ENCODE assay signal across 24 cellular contexts in genomic region chr5:131630963-131631350, GRCh38. TPM values are rescaled to one million over a fixed set of nuclear protein-coding genes. Genes with fewer than 3 reads are reported as not detected.
DNase-seq lines count a peak whose midpoint lies in the region; ATAC-seq, FAIRE-seq and TF ChIP-seq lines count a peak whose summit lies in the region.
"Had no signal": no experiment of that assay in that cellular context is flagged by ENCODE, and none has a peak within 500 bp of the region (broad histone marks: within the 10 kb centered on the region; RNA-seq: fewer than 3 reads in every experiment).

No MANE protein-coding gene starts in this region.

- no peaks in the 10 kb centered on the region for H3K9me2 ChIP-seq in OCI-LY1 (ENCODE audit: low read depth, low read length)

- ATAC-seq in GM19455 (IDR thresholded peaks at IDR 0.05; ENCODE audit: unreplicated experiment) (no peak), GM19452 (IDR thresholded peaks at IDR 0.05; ENCODE audit: unreplicated experiment) (no peak)
- ATAC-seq: activated naive CD4-positive, alpha-beta T cell treated with anti-CD3 and anti-CD28 coated beads, Interleukin-2, amount 50 U/mL, for 72 hours; activated T-helper 17 cell treated with anti-CD3 and anti-CD28 coated beads, Interleukin-2, amount 50 U/mL, for 72 hours; stimulated activated naive CD8-positive, alpha-beta T cell treated with anti-CD3 and anti-CD28 coated beads, Interleukin-15, Interleukin-2, amounts not matched to agents 100 U/mL and 50 U/mL, for 24 hours had no signal

- H3K36me3 ChIP-seq in OCI-LY1 (ENCODE audit: insufficient read depth, low read length) (peaks cover 28% of the 10 kb centered on the region), bronchial epithelial cell (ENCODE audit: control insufficient read depth, insufficient read depth, low read length) (no peaks in the 10 kb centered on the region), neutrophil (no peaks in the 10 kb centered on the region), mesenchymal stem cell (ENCODE audit: control insufficient read depth in 1 of 2, insufficient read depth in 2 of 2, low read depth in 1 of 2, low read length in 2 of 2) (no peaks in the 10 kb centered on the region)
- H3K36me3 ChIP-seq: thyroid gland had no signal

- H4K8ac ChIP-seq in mesenchymal stem cell (ENCODE audit: low read length): no peak overlapping the region

- no peak overlapping the region for H2AK5ac ChIP-seq in mesenchymal stem cell (ENCODE audit: low read length, severe bottlenecking)

- H3K4me2 ChIP-seq in OCI-LY1 (ENCODE audit: low read length) (peak overlapping the region; percentile 81), mesenchymal stem cell (ENCODE audit: low read length, poor library complexity, severe bottlenecking) (no peak overlapping the region)

- H2AFZ ChIP-seq in OCI-LY1 (ENCODE audit: low read length) (no peak overlapping the region), mesenchymal stem cell (ENCODE audit: low read depth, low read length) (no peak overlapping the region)

- peaks cover 0 to 4% (median 3%) of the 10 kb centered on the region in 3 donors for H3K36me3 Mint-ChIP-seq in immature natural killer cell

- H3K9ac ChIP-seq in OCI-LY1 (ENCODE audit: low read length) (peak overlapping the region; percentile 30; the same call in 1 of the 2 replicates), mesenchymal stem cell (ENCODE audit: low read length) (no peak overlapping the region)

- no peak overlapping the region for H4K91ac ChIP-seq in mesenchymal stem cell (ENCODE audit: low read length)

- H3K27ac ChIP-seq in OCI-LY1 (ENCODE audit: low read depth, low read length, poor library complexity, severe bottlenecking): peak overlapping the region; percentile 29
- peak overlapping the region; percentile 100 for H3K27ac ChIP-seq in neutrophil
- no peak overlapping the region for H3K27ac ChIP-seq in mesenchymal stem cell (ENCODE audit: low read length, poor library complexity, severe bottlenecking)
- H3K27ac ChIP-seq: SK-N-MC, thyroid gland had no signal

- peaks cover 2% of the 10 kb centered on the region; the same call in 1 of the 2 replicates for H4K20me1 ChIP-seq in OCI-LY1 (ENCODE audit: insufficient read depth, low read length)

- H2BK15ac ChIP-seq in mesenchymal stem cell (ENCODE audit: low read depth, poor library complexity, severe bottlenecking): no peak overlapping the region

- no peak overlapping the region for H3K23ac ChIP-seq in mesenchymal stem cell (ENCODE audit: low read length in 2 of 2)

- TF ChIP-seq CTCF in OCI-LY1 (IDR thresholded peaks at IDR 0.05; ENCODE audit: low read length) (no peak), bronchial epithelial cell (IDR thresholded peaks at IDR 0.05; ENCODE audit: insufficient read depth, low read length, severe bottlenecking) (no peak), neutrophil (IDR thresholded peaks at IDR 0.05) (no peak)

- no peak for FAIRE-seq in bronchial epithelial cell (lab: Jason Lieb, UNC)

- H3K27me3 Mint-ChIP-seq in immature natural killer cell (ENCODE audit: low read depth in 3 of 3): peaks cover 13 to 15% (median 15%) of the 10 kb centered on the region in 3 donors
- H3K27me3 Mint-ChIP-seq: activated T-helper 17 cell treated with anti-CD3 and anti-CD28 coated beads, Interleukin-2, amount 50 U/mL, for 72 hours had no signal

- no peak overlapping the region for H2BK12ac ChIP-seq in mesenchymal stem cell (ENCODE audit: low read length in 2 of 2)

- H3K9me3 Mint-ChIP-seq in immature natural killer cell: no peaks in the 10 kb centered on the region
- H3K9me3 Mint-ChIP-seq: activated naive CD4-positive, alpha-beta T cell treated with anti-CD3 and anti-CD28 coated beads, Interleukin-2, amount 50 U/mL, for 72 hours; activated T-helper 17 cell treated with anti-CD3 and anti-CD28 coated beads, Interleukin-2, amount 50 U/mL, for 72 hours; H9 had no signal

- peaks cover 6% of the 10 kb centered on the region for H3K79me1 ChIP-seq in mesenchymal stem cell (replicated peaks; ENCODE audit: low read length, poor library complexity, severe bottlenecking)

- peaks cover 87% of the 10 kb centered on the region for H3K79me2 ChIP-seq in OCI-LY1 (ENCODE audit: insufficient read depth, low read length)

- 76% methylated on average over 4 of the region's 4 CpGs for WGBS in mesenchymal stem cell

- no peaks in the 10 kb centered on the region for H3K9me3 ChIP-seq in OCI-LY1 (ENCODE audit: low read length)
- H3K9me3 ChIP-seq in neutrophil: no peaks in the 10 kb centered on the region
- no peaks in the 10 kb centered on the region for H3K9me3 ChIP-seq in mesenchymal stem cell (ENCODE audit: control insufficient read depth, low read length)
- H3K9me3 ChIP-seq: spleen, thyroid gland had no signal

- H3F3A ChIP-seq in OCI-LY1 (ENCODE audit: insufficient read depth, low read length): no peaks in the 10 kb centered on the region

- H3K4me3 Mint-ChIP-seq in immature natural killer cell: no peak overlapping the region
- H3K4me3 Mint-ChIP-seq: activated T-helper 17 cell treated with anti-CD3 and anti-CD28 coated beads, Interleukin-2, amount 50 U/mL, for 72 hours; H9 had no signal

- H3K18ac ChIP-seq in mesenchymal stem cell (ENCODE audit: low read depth in 1 of 2, low read length in 2 of 2): no peak overlapping the region

- H3K14ac ChIP-seq in mesenchymal stem cell (ENCODE audit: low read length in 2 of 2): no peak overlapping the region

- H2BK5ac ChIP-seq in mesenchymal stem cell (ENCODE audit: low read depth, low read length, poor library complexity, severe bottlenecking): no peak overlapping the region

- H3K4me1 ChIP-seq in OCI-LY1 (ENCODE audit: insufficient read depth, low read length, severe bottlenecking) (peaks cover 47% of the 10 kb centered on the region), neutrophil (ENCODE audit: control insufficient read depth in 1 of 2, insufficient read depth in 1 of 2, low read depth in 1 of 2, low read length in 1 of 2) (peaks cover 49 to 57% of the 10 kb centered on the region in 2 experiments), mesenchymal stem cell (ENCODE audit: control insufficient read depth, insufficient read depth, low read depth, low read length) (peaks cover 6% of the 10 kb centered on the region)

- peaks cover 20 to 39% of the 10 kb centered on the region in 2 donors for H3K4me1 Mint-ChIP-seq in immature natural killer cell

- DNase-seq in ELR (ENCODE audit: low read depth) (peak; percentile 75), bronchial epithelial cell (ENCODE audit: low read depth) (peak; percentile 25), mesenchymal stem cell (no peak), immature natural killer cell (no peak)
- DNase-seq: activated CD8-positive, alpha-beta memory T cell treated with anti-CD3 and anti-CD28 coated beads, Interleukin-2, amount 50 U/mL, for 4 hours; cerebellar nuclear complex; DMS79; H9; KG1; kidney glomerular epithelial cell; NCI-H1105; nucleus accumbens; spleen; stimulated activated CD4-positive, alpha-beta T cell treated with anti-CD3 and anti-CD28 coated beads, Interleukin-4, amount 100 ng/mL, for 24 hours; stimulated activated naive CD8-positive, alpha-beta T cell treated with anti-CD3 and anti-CD28 coated beads, Interleukin-15, Interleukin-2, amounts not matched to agents 100 U/mL and 50 U/mL, for 24 hours; T-helper 2 cell; thyroid gland had no signal

- H3K4me3 ChIP-seq in OCI-LY1 (ENCODE audit: low read depth, low read length, poor library complexity, severe bottlenecking): peak overlapping the region; percentile 83
- no peak overlapping the region for H3K4me3 ChIP-seq in bronchial epithelial cell (ENCODE audit: low read depth, low read length)
- no peak overlapping the region for H3K4me3 ChIP-seq in neutrophil (ENCODE audit: low read depth in 1 of 2, low read length in 1 of 2)
- no peak overlapping the region for H3K4me3 ChIP-seq in mesenchymal stem cell (ENCODE audit: insufficient read depth in 1 of 2, low read depth in 1 of 2, low read length in 2 of 2)
- H3K4me3 ChIP-seq: SK-N-MC, spleen, thyroid gland had no signal

- no peak overlapping the region for H2BK120ac ChIP-seq in mesenchymal stem cell (ENCODE audit: low read depth, low read length)

- no peak overlapping the region for H3K4ac ChIP-seq in mesenchymal stem cell (ENCODE audit: low read depth in 1 of 2, low read length in 2 of 2)

- H3K27me3 ChIP-seq in OCI-LY1 (ENCODE audit: insufficient read depth, low read length) (no peaks in the 10 kb centered on the region), bronchial epithelial cell (ENCODE audit: control insufficient read depth, insufficient read depth, low read length) (no peaks in the 10 kb centered on the region), neutrophil (no peaks in the 10 kb centered on the region), mesenchymal stem cell (ENCODE audit: control insufficient read depth in 1 of 2, insufficient read depth in 1 of 2, low read length in 2 of 2) (no peaks in the 10 kb centered on the region)
- H3K27me3 ChIP-seq: spleen, thyroid gland had no signal

- no peak overlapping the region for H3K27ac Mint-ChIP-seq in immature natural killer cell
- H3K27ac Mint-ChIP-seq: activated naive CD4-positive, alpha-beta T cell treated with anti-CD3 and anti-CD28 coated beads, Interleukin-2, amount 50 U/mL, for 72 hours; activated T-helper 17 cell treated with anti-CD3 and anti-CD28 coated beads, Interleukin-2, amount 50 U/mL, for 72 hours; H9 had no signal

RNA-seq across cellular contexts. Expression of gene RAPGEF6, which starts 4.1 kb away (rescaled TPM):
- 14.2 and 31.1 TPM in 2 replicates for total RNA-seq in bronchial epithelial cell
- 3.1 TPM for polyA plus RNA-seq in mesenchymal stem cell (2013, experiment 1 of 2)
- polyA plus RNA-seq in mesenchymal stem cell (2013, experiment 2 of 2): 3.1 TPM
- polyA plus RNA-seq in immature natural killer cell: 10 to 100 TPM in 2 of 3 donors, 1 to 10 TPM in 1; 9.7 to 17.5 (median 14.5) TPM

Comparison
In these comparisons a context has a peak if more than half of its experiments do, and no peak if none do; other contexts are left out.
1. DNase-seq: peak in ELR (single experiment) and bronchial epithelial cell (single experiment); none in mesenchymal stem cell (single experiment) and immature natural killer cell (0 of 3).